ENCODE assay signal across 8 cellular contexts in genomic region chr16:67226804-67227566, GRCh38. TPM values are rescaled to one million over a fixed set of nuclear protein-coding genes. Genes with fewer than 3 reads are reported as not detected.
A peak's percentile ranks its signal among the peaks of the same experiment; 100 is the strongest.
DNase-seq lines count a peak whose midpoint lies in the region; ATAC-seq lines count a peak whose summit lies in the region.

Gene TMEM208 (plus strand): TSS chr16:67227130. CDS start chr16:67227219, 89 bp downstream.

- H3K27me3 Mint-ChIP-seq in effector memory CD8-positive, alpha-beta T cell = no peaks in the 10 kb centered on the region

- POLR2A ChIA-PET in activated CD8-positive, alpha-beta memory T cell treated with anti-CD3 and anti-CD28 coated beads for 36 hours (lab: Charles Lee) = interaction anchor here (0.6 to 2.3 kb wide), 7 partner anchors 17 to 664 kb away, joined by 3 to 18 read pairs (median 3); partner anchors contain the start of genes FHOD1 and MATCAP1

- CTCF ChIA-PET in activated CD8-positive, alpha-beta memory T cell treated with anti-CD3 and anti-CD28 coated beads for 36 hours (lab: Charles Lee) = interaction anchor here (0.8 to 3.4 kb wide), 5 partner anchors 11 to 51 kb away, joined by 3 to 30 read pairs (median 4); partner anchors contain the start of genes FHOD1 and SLC9A5

- peak; percentile 84 for ATAC-seq in GM19468 (IDR thresholded peaks at IDR 0.05; ENCODE audit: extremely low read depth, unreplicated experiment)
- peak; percentile 95 for ATAC-seq in effector memory CD8-positive, alpha-beta T cell (replicated peaks)

- no peaks in the 10 kb centered on the region for H3K9me3 Mint-ChIP-seq in effector memory CD8-positive, alpha-beta T cell

- DNase-seq in CMK (ENCODE audit: low read depth) (peak; percentile 98), HT-29 (ENCODE audit: low spot score) (peak; percentile 98), NOMO-1 (lab: John Stamatoyannopoulos, UW; ENCODE audit: unreplicated experiment in 2 of 2) (peak; percentile 92 to 97), medulla oblongata (ENCODE audit: extremely low spot score) (peak; percentile 99)
- peak; percentile 98 to 99 (median 98) for DNase-seq in effector memory CD8-positive, alpha-beta T cell
- DNase-seq in stimulated activated CD8-positive, alpha-beta memory T cell treated with anti-CD3 and anti-CD28 coated beads, Interleukin-12 subunit alpha, Interleukin-12 subunit beta, amount 100 ng/mL, for 1 hour (ENCODE audit: low read depth) = peak; percentile 97

- H3K4me3 Mint-ChIP-seq in effector memory CD8-positive, alpha-beta T cell = peak within 1 kb of the TSS; percentile 97 to 99

- peak within 1 kb of the TSS; percentile 97 to 98 for H3K27ac Mint-ChIP-seq in effector memory CD8-positive, alpha-beta T cell

- peaks cover 54% of the 10 kb centered on the region for H3K36me3 Mint-ChIP-seq in effector memory CD8-positive, alpha-beta T cell (ENCODE audit: insufficient read depth)

- peaks cover 28 to 34% of the 10 kb centered on the region in 2 donors for H3K4me1 Mint-ChIP-seq in effector memory CD8-positive, alpha-beta T cell (ENCODE audit: low read depth in 2 of 2)

RNA-seq across cellular contexts. Expression of gene TMEM208, which starts in this region (rescaled TPM):
- 61.2 and 67.8 TPM in 2 replicates for total RNA-seq in HT-29 (2014; rRNA removed; shearing (Covaris generic))
- total RNA-seq in activated CD8-positive, alpha-beta memory T cell treated with anti-CD3 and anti-CD28 coated beads for 36 hours = 10 to 100 TPM; 61.2 to 61.7 TPM

Comparison
In these comparisons a context has a peak if more than half of its experiments do, and no peak if none do; other contexts are left out.
1. Peak in every context shown above with its lines: DNase-seq and ATAC-seq.